ENCODE assay signal across 16 cellular contexts in the genomic region with DNA sequence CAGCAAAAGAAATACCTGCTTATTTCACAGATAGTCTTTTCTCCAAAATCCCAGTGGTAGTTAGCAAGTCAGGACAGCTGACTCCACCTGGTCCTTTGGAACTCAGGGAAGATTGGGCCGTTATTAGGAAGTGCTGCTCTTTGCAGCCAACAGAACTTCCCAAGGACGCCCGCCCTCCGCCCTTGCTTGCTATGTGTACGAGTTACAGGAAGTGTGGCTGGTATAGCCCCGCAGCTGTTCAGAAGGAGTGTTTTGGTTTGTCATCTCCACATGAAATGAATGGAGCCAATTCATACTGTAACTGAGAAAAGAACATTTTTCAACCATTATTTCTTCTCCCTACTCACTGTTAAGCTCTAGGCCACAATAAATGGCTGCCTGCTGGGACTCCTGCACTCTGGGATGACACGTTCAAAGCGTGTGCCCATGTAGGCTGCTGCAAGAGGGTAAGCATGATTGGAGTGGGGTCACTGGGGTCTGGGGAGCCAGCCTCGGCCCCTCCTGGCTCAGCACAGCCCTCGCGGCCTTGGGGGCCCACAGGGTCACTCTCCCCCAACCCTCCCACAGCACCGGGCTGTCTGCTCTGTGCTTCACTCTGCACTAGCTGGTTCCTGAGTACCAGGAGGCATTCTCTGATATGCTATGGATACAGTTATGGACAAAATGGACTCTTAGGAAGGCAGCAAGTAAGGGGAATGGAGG.
"Had no signal": no experiment of that assay in that cellular context is flagged by ENCODE, and none has a peak within 500 bp of the region (broad histone marks: within the 10 kb centered on the region; RNA-seq: fewer than 3 reads in every experiment).

No MANE protein-coding gene starts in this region.

- DNase-seq: activated CD4-positive, alpha-beta T cell treated with anti-CD3 and anti-CD28 coated beads, Interleukin-2, amount 10 ng/mL, durations not matched to agents 7 days and 5 days; activated CD4-positive, CD25-positive, alpha-beta regulatory T cell treated with anti-CD3 and anti-CD28 coated beads, Interleukin-2, amount 50 U/mL, for 72 hours; activated CD8-positive, alpha-beta T cell treated with anti-CD3 and anti-CD28 coated beads for 36 hours; activated naive CD4-positive, alpha-beta T cell treated with Interleukin-2 at 50 U/mL for 16 hours; activated naive CD8-positive, alpha-beta T cell treated with anti-CD3 and anti-CD28 coated beads for 36 hours; activated T-cell treated with anti-CD3 and anti-CD28 coated beads, Interleukin-2, amount 50 U/mL, for 4 hours; esophagus squamous epithelium; naive thymus-derived CD4-positive, alpha-beta T cell; stimulated activated CD4-positive, alpha-beta T cell treated with anti-CD3 and anti-CD28 coated beads, Interleukin-15, amount 100 ng/mL, for 24 hours; stomach; T-helper 1 cell; transverse colon had no signal

- ATAC-seq: activated CD8-positive, alpha-beta T cell treated with anti-CD3 and anti-CD28 coated beads for 36 hours; activated T-cell treated with anti-CD3 and anti-CD28 coated beads, Interleukin-2, amount 50 U/mL, for 4 hours; gastroesophageal sphincter; naive thymus-derived CD4-positive, alpha-beta T cell; stimulated activated memory B cell treated with anti-CD40 and anti-IgM and Interleukin-4, amounts not matched to agents 10 μg/mL and 1 μg/mL and 100 μg/mL, for 72 hours had no signal

- H3K4me1 Mint-ChIP-seq: activated CD4-positive, alpha-beta T cell treated with anti-CD3 and anti-CD28 coated beads, Interleukin-2, amount 10 ng/mL, durations not matched to agents 7 days and 5 days; activated naive CD8-positive, alpha-beta T cell treated with anti-CD3 and anti-CD28 coated beads for 36 hours; naive thymus-derived CD4-positive, alpha-beta T cell; stimulated activated memory B cell treated with anti-CD40 and anti-IgM and Interleukin-4, amounts not matched to agents 10 μg/mL and 1 μg/mL and 100 μg/mL, for 72 hours had no signal

- H3K4me3 Mint-ChIP-seq: activated CD4-positive, alpha-beta T cell treated with anti-CD3 and anti-CD28 coated beads, Interleukin-2, amount 10 ng/mL, durations not matched to agents 7 days and 5 days; activated CD8-positive, alpha-beta T cell treated with anti-CD3 and anti-CD28 coated beads for 36 hours; activated naive CD8-positive, alpha-beta T cell treated with anti-CD3 and anti-CD28 coated beads for 36 hours; activated T-cell treated with anti-CD3 and anti-CD28 coated beads, Interleukin-2, amount 50 U/mL, for 4 hours; naive thymus-derived CD4-positive, alpha-beta T cell; neural progenitor cell; stimulated activated memory B cell treated with anti-CD40 and anti-IgM and Interleukin-4, amounts not matched to agents 10 μg/mL and 1 μg/mL and 100 μg/mL, for 72 hours had no signal

- H3K27me3 Mint-ChIP-seq: activated CD4-positive, alpha-beta T cell treated with anti-CD3 and anti-CD28 coated beads, Interleukin-2, amount 10 ng/mL, durations not matched to agents 7 days and 5 days; activated CD8-positive, alpha-beta T cell treated with anti-CD3 and anti-CD28 coated beads for 36 hours; activated naive CD8-positive, alpha-beta T cell treated with anti-CD3 and anti-CD28 coated beads for 36 hours; naive thymus-derived CD4-positive, alpha-beta T cell; stimulated activated memory B cell treated with anti-CD40 and anti-IgM and Interleukin-4, amounts not matched to agents 10 μg/mL and 1 μg/mL and 100 μg/mL, for 72 hours had no signal

- H3K27ac Mint-ChIP-seq: activated CD4-positive, alpha-beta T cell treated with anti-CD3 and anti-CD28 coated beads, Interleukin-2, amount 10 ng/mL, durations not matched to agents 7 days and 5 days; activated CD8-positive, alpha-beta T cell treated with anti-CD3 and anti-CD28 coated beads for 36 hours; activated naive CD8-positive, alpha-beta T cell treated with anti-CD3 and anti-CD28 coated beads for 36 hours; activated T-helper 2 cell treated with anti-CD3 and anti-CD28 coated beads, Interferon-gamma antibody, Interleukin-2, Interleukin-4, amounts not matched to agents 10 μg/mL and 5 μg/mL and 100 μg/mL, durations not matched to agents 14 hours and 24 hours and 36 hours; naive thymus-derived CD4-positive, alpha-beta T cell; stimulated activated memory B cell treated with anti-CD40 and anti-IgM and Interleukin-4, amounts not matched to agents 10 μg/mL and 1 μg/mL and 100 μg/mL, for 72 hours had no signal
